Comparison of ENCODE assay signal across 27 cellular contexts in the genomic region with DNA sequence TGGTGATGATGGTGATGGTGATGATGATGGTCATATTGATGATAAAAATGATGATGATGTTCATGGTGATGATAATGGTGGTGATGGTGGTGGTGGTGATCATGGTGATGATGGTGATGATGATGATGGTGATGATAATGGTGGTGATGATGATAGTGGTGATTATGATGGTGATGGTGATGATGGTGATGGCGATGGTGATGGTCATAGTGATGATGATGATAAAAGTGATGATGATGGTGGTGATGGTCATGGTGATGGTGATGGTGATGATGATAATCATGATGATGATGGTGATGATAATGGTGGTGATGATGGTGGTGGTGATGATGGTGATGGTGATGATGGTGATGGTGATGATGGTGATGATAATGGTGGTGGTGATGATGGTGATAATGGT.
"Had no signal": no experiment of that assay in that cellular context is flagged by ENCODE, and none has a peak within 500 bp of the region (broad histone marks: within the 10 kb centered on the region; RNA-seq: fewer than 3 reads in every experiment).

No MANE protein-coding gene starts in this region.

- H3K27me3 ChIP-seq: esophagus squamous epithelium, gastrocnemius medialis, left lung had no signal

- H3K27ac Mint-ChIP-seq: dendritic cell treated with granulocyte-macrophage colony-stimulating factor and Interleukin-4, amounts not matched to agents 40 ng/mL and 50 ng/mL, for 4 days; effector memory CD8-positive, alpha-beta T cell; endodermal cell; mesothelial cell of epicardium had no signal

- H3K36me3 Mint-ChIP-seq: mesothelial cell of epicardium had no signal

- H3K4me3 Mint-ChIP-seq: dendritic cell treated with granulocyte-macrophage colony-stimulating factor and Interleukin-4, amounts not matched to agents 40 ng/mL and 50 ng/mL, for 4 days; effector memory CD8-positive, alpha-beta T cell; endodermal cell; mesothelial cell of epicardium had no signal

- H3K27ac ChIP-seq: epithelial cell of prostate, esophagus squamous epithelium, gastrocnemius medialis, heart right ventricle, left lung, lower lobe of right lung had no signal

- H3K9me3 ChIP-seq: esophagus squamous epithelium, gastrocnemius medialis, lower lobe of right lung, mucosa of descending colon had no signal

- H3K9me3 Mint-ChIP-seq: dendritic cell treated with granulocyte-macrophage colony-stimulating factor and Interleukin-4, amounts not matched to agents 40 ng/mL and 50 ng/mL, for 4 days had no signal

- H3K36me3 ChIP-seq: esophagus squamous epithelium, gastrocnemius medialis, heart right ventricle, left lung, lower lobe of right lung had no signal

- H3K4me3 ChIP-seq: esophagus squamous epithelium, gastrocnemius medialis, heart right ventricle, left lung, lower lobe of right lung, mucosa of descending colon had no signal

- FAIRE-seq: colon, endometrium, islet of Langerhans, keratinocyte had no signal

- H3K27me3 Mint-ChIP-seq: dendritic cell treated with granulocyte-macrophage colony-stimulating factor and Interleukin-4, amounts not matched to agents 40 ng/mL and 50 ng/mL, for 4 days; effector memory CD8-positive, alpha-beta T cell had no signal

- H3K4me1 ChIP-seq: gastrocnemius medialis, left lung, lower lobe of right lung had no signal

- DNase-seq: cortex of kidney; effector CD8-positive, alpha-beta T cell; effector memory CD8-positive, alpha-beta T cell; endodermal cell; erythroblast; esophagus squamous epithelium; foreskin fibroblast; foreskin melanocyte; gastrocnemius medialis; glutamatergic neuron; head of caudate nucleus; heart right ventricle; hippocampal formation; left cardiac atrium; left lung; left ventricle myocardium superior; lower lobe of right lung; mesenchymal stem cell; mucosa of descending colon had no signal

- ATAC-seq: effector memory CD8-positive, alpha-beta T cell; esophagus mucosa; gastrocnemius medialis; heart right ventricle; left cardiac atrium; left lung; left ventricle myocardium superior; lower lobe of right lung; mucosa of descending colon had no signal
